Comparison of ENCODE assay signal across 1 cellular context in the genomic region with DNA sequence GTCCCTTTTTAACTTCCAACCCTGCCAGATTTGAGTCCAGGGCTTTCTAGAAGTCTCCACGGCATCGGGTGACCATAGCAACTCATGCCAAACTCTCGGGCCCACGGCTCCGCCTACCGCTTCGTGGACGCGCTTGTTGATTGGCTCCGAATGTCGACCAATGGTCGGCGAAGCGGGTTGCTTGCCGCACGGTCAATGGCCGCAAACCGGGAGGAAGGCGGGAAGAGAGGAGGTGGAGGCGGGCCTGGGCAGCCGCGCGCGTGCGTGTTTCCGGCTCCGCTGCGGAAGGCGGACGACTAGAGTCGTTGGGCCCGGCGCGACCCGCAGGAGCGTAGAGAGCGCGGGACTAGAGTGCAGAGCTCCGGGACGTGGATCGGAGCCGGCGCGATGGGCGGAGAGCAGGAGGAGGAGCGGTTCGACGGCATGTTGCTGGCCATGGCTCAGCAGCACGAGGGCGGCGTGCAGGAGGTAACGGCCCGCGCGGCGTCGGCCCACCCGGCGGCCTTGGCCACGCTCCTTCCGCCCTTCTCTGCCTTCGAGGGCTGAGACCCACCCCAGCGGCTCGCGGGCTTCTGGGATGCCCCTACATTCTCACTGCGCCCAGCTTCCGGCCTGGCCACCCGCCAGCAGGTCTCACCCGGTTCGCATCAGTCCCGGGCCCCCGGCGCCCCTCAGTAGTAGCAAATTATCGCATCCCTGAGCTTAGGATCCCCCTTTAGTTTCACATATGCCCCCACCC.
TF ChIP-seq lines count a peak whose summit lies in the region.

A gene (plus strand): TSS at position 282 of the 739 bp plus-strand sequence. CDS start 106 bp downstream, at position 388.

TF ChIP-seq in K562, 482 proteins besides CTCF, POLR2A, EP300 and RAD21 (continued from another document and continues in another):
- TF ChIP-seq, protein P1, sequence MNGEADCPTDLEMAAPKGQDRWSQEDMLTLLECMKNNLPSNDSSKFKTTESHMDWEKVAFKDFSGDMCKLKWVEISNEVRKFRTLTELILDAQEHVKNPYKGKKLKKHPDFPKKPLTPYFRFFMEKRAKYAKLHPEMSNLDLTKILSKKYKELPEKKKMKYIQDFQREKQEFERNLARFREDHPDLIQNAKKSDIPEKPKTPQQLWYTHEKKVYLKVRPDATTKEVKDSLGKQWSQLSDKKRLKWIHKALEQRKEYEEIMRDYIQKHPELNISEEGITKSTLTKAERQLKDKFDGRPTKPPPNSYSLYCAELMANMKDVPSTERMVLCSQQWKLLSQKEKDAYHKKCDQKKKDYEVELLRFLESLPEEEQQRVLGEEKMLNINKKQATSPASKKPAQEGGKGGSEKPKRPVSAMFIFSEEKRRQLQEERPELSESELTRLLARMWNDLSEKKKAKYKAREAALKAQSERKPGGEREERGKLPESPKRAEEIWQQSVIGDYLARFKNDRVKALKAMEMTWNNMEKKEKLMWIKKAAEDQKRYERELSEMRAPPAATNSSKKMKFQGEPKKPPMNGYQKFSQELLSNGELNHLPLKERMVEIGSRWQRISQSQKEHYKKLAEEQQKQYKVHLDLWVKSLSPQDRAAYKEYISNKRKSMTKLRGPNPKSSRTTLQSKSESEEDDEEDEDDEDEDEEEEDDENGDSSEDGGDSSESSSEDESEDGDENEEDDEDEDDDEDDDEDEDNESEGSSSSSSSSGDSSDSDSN (IDR thresholded peaks at IDR 0.05; ENCODE audit: borderline replicate concordance in 1 of 2, low read depth in 2 of 2, low read length in 2 of 2) = no peak
- TF ChIP-seq GTF2A2 (tag; IDR thresholded peaks at IDR 0.05) = no peak
- no peak for TF ChIP-seq ZNF197 (CRISPR knock-in tag; IDR thresholded peaks at IDR 0.05; ENCODE audit: low read depth)
- TF ChIP-seq TGIF2 (CRISPR knock-in tag; IDR thresholded peaks at IDR 0.05) = no peak
- no peak for TF ChIP-seq ZC3H4 (CRISPR knock-in tag; IDR thresholded peaks at IDR 0.05; ENCODE audit: borderline replicate concordance)
- TF ChIP-seq ZNF699 (CRISPR knock-in tag; IDR thresholded peaks at IDR 0.05; ENCODE audit: insufficient replicate concordance) = no peak
- no peak for TF ChIP-seq MTA1 (IDR thresholded peaks at IDR 0.05; ENCODE audit: borderline replicate concordance)
- peak; percentile 93 for TF ChIP-seq CBFB (CRISPR knock-in tag; IDR thresholded peaks at IDR 0.05)
- no peak for TF ChIP-seq ZNF586 (CRISPR knock-in tag; conservative IDR thresholded peaks at IDR 0.05)
- TF ChIP-seq FUS (optimal IDR thresholded peaks at IDR 0.05; ENCODE audit: low read depth, low read length) = no peak
- peak; percentile 42; the same call in 1 of the 2 replicates for TF ChIP-seq ZBTB7A (IDR thresholded peaks at IDR 0.05; ENCODE audit: borderline replicate concordance, control insufficient read depth, low read depth, low read length)
- TF ChIP-seq ATF7 (IDR thresholded peaks at IDR 0.05) = peak; percentile 78
- TF ChIP-seq, protein P2, sequence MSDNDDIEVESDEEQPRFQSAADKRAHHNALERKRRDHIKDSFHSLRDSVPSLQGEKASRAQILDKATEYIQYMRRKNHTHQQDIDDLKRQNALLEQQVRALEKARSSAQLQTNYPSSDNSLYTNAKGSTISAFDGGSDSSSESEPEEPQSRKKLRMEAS (CRISPR knock-in tag; IDR thresholded peaks at IDR 0.05) = peak; percentile 96
- no peak for TF ChIP-seq ZNF184 (CRISPR knock-in tag; IDR thresholded peaks at IDR 0.05)
- TF ChIP-seq, protein P3, sequence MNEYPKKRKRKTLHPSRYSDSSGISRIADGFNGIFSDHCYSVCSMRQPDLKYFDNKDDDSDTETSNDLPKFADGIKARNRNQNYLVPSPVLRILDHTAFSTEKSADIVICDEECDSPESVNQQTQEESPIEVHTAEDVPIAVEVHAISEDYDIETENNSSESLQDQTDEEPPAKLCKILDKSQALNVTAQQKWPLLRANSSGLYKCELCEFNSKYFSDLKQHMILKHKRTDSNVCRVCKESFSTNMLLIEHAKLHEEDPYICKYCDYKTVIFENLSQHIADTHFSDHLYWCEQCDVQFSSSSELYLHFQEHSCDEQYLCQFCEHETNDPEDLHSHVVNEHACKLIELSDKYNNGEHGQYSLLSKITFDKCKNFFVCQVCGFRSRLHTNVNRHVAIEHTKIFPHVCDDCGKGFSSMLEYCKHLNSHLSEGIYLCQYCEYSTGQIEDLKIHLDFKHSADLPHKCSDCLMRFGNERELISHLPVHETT (CRISPR knock-in tag; conservative IDR thresholded peaks at IDR 0.05 in 1 of 2, IDR thresholded peaks at IDR 0.05 in 1 of 2) = 0 out of 4 replicates have a peak, but pooled peaks of 1 of the 2 experiments have one; percentile 69
- TF ChIP-seq ZNF77 (CRISPR knock-in tag; IDR thresholded peaks at IDR 0.05) = no peak
- TF ChIP-seq ZNF764 (CRISPR knock-in tag; IDR thresholded peaks at IDR 0.05; ENCODE audit: low read depth) = no peak
- TF ChIP-seq GABPB2 (CRISPR knock-in tag; conservative IDR thresholded peaks at IDR 0.05) = no peak
- no peak for TF ChIP-seq CBX8 (IDR thresholded peaks at IDR 0.05; ENCODE audit: borderline replicate concordance, extremely low read depth, low read depth, low read length, poor library complexity, severe bottlenecking)
- TF ChIP-seq MBD2 (IDR thresholded peaks at IDR 0.05; ENCODE audit: borderline replicate concordance, low read depth) = peak; percentile 82
- TF ChIP-seq RBM34 (IDR thresholded peaks at IDR 0.05; ENCODE audit: borderline replicate concordance, insufficient read depth, low read length) = no peak
- TF ChIP-seq CBX1 (IDR thresholded peaks at IDR 0.05; ENCODE audit: low read depth) = peak; percentile 53; the same call in 1 of the 2 replicates
- no peak for TF ChIP-seq KAT8 (IDR thresholded peaks at IDR 0.05; ENCODE audit: low read depth)
- no peak for TF ChIP-seq MAFF (IDR thresholded peaks at IDR 0.05; ENCODE audit: low read length)
- TF ChIP-seq, protein P4, sequence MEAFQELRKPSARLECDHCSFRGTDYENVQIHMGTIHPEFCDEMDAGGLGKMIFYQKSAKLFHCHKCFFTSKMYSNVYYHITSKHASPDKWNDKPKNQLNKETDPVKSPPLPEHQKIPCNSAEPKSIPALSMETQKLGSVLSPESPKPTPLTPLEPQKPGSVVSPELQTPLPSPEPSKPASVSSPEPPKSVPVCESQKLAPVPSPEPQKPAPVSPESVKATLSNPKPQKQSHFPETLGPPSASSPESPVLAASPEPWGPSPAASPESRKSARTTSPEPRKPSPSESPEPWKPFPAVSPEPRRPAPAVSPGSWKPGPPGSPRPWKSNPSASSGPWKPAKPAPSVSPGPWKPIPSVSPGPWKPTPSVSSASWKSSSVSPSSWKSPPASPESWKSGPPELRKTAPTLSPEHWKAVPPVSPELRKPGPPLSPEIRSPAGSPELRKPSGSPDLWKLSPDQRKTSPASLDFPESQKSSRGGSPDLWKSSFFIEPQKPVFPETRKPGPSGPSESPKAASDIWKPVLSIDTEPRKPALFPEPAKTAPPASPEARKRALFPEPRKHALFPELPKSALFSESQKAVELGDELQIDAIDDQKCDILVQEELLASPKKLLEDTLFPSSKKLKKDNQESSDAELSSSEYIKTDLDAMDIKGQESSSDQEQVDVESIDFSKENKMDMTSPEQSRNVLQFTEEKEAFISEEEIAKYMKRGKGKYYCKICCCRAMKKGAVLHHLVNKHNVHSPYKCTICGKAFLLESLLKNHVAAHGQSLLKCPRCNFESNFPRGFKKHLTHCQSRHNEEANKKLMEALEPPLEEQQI (IDR thresholded peaks at IDR 0.05) = no peak
- no peak for TF ChIP-seq HNRNPUL1 (IDR thresholded peaks at IDR 0.05; ENCODE audit: low read length)
- TF ChIP-seq, protein P5, sequence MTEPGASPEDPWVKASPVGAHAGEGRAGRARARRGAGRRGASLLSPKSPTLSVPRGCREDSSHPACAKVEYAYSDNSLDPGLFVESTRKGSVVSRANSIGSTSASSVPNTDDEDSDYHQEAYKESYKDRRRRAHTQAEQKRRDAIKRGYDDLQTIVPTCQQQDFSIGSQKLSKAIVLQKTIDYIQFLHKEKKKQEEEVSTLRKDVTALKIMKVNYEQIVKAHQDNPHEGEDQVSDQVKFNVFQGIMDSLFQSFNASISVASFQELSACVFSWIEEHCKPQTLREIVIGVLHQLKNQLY (CRISPR knock-in tag; conservative IDR thresholded peaks at IDR 0.05) = no peak
- TF ChIP-seq, protein P6, sequence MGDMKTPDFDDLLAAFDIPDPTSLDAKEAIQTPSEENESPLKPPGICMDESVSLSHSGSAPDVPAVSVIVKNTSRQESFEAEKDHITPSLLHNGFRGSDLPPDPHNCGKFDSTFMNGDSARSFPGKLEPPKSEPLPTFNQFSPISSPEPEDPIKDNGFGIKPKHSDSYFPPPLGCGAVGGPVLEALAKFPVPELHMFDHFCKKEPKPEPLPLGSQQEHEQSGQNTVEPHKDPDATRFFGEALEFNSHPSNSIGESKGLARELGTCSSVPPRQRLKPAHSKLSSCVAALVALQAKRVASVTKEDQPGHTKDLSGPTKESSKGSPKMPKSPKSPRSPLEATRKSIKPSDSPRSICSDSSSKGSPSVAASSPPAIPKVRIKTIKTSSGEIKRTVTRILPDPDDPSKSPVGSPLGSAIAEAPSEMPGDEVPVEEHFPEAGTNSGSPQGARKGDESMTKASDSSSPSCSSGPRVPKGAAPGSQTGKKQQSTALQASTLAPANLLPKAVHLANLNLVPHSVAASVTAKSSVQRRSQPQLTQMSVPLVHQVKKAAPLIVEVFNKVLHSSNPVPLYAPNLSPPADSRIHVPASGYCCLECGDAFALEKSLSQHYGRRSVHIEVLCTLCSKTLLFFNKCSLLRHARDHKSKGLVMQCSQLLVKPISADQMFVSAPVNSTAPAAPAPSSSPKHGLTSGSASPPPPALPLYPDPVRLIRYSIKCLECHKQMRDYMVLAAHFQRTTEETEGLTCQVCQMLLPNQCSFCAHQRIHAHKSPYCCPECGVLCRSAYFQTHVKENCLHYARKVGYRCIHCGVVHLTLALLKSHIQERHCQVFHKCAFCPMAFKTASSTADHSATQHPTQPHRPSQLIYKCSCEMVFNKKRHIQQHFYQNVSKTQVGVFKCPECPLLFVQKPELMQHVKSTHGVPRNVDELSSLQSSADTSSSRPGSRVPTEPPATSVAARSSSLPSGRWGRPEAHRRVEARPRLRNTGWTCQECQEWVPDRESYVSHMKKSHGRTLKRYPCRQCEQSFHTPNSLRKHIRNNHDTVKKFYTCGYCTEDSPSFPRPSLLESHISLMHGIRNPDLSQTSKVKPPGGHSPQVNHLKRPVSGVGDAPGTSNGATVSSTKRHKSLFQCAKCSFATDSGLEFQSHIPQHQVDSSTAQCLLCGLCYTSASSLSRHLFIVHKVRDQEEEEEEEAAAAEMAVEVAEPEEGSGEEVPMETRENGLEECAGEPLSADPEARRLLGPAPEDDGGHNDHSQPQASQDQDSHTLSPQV (IDR thresholded peaks at IDR 0.05) = no peak; the same call in 1 of the 2 replicates
- TF ChIP-seq PHF20 (IDR thresholded peaks at IDR 0.05; ENCODE audit: partially characterized antibody) = peak; percentile 96
- TF ChIP-seq, protein P7, sequence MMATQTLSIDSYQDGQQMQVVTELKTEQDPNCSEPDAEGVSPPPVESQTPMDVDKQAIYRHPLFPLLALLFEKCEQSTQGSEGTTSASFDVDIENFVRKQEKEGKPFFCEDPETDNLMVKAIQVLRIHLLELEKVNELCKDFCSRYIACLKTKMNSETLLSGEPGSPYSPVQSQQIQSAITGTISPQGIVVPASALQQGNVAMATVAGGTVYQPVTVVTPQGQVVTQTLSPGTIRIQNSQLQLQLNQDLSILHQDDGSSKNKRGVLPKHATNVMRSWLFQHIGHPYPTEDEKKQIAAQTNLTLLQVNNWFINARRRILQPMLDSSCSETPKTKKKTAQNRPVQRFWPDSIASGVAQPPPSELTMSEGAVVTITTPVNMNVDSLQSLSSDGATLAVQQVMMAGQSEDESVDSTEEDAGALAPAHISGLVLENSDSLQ (IDR thresholded peaks at IDR 0.05) = peak; percentile 98
- TF ChIP-seq, protein P8, sequence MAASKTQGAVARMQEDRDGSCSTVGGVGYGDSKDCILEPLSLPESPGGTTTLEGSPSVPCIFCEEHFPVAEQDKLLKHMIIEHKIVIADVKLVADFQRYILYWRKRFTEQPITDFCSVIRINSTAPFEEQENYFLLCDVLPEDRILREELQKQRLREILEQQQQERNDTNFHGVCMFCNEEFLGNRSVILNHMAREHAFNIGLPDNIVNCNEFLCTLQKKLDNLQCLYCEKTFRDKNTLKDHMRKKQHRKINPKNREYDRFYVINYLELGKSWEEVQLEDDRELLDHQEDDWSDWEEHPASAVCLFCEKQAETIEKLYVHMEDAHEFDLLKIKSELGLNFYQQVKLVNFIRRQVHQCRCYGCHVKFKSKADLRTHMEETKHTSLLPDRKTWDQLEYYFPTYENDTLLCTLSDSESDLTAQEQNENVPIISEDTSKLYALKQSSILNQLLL (CRISPR knock-in tag; IDR thresholded peaks at IDR 0.05; ENCODE audit: borderline replicate concordance) = no peak
- TF ChIP-seq NCOA4 (IDR thresholded peaks at IDR 0.05; ENCODE audit: partially characterized antibody) = no peak
- TF ChIP-seq PHTF2 (CRISPR knock-in tag; IDR thresholded peaks at IDR 0.05) = no peak; the same call in 1 of the 2 replicates
- no peak for TF ChIP-seq KAT7 (CRISPR knock-in tag; IDR thresholded peaks at IDR 0.05; ENCODE audit: borderline replicate concordance)
- no peak for TF ChIP-seq ZNF23 (CRISPR knock-in tag; IDR thresholded peaks at IDR 0.05)
- TF ChIP-seq ZNF174 (CRISPR knock-in tag; IDR thresholded peaks at IDR 0.05) = no peak
- TF ChIP-seq, protein P9, sequence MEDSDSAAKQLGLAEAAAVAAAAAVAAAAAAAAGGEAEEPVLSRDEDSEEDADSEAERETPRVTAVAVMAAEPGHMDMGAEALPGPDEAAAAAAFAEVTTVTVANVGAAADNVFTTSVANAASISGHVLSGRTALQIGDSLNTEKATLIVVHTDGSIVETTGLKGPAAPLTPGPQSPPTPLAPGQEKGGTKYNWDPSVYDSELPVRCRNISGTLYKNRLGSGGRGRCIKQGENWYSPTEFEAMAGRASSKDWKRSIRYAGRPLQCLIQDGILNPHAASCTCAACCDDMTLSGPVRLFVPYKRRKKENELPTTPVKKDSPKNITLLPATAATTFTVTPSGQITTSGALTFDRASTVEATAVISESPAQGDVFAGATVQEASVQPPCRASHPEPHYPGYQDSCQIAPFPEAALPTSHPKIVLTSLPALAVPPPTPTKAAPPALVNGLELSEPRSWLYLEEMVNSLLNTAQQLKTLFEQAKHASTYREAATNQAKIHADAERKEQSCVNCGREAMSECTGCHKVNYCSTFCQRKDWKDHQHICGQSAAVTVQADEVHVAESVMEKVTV (CRISPR knock-in tag; IDR thresholded peaks at IDR 0.05) = no peak
- no peak for TF ChIP-seq ZNF217 (CRISPR knock-in tag; IDR thresholded peaks at IDR 0.05)
- TF ChIP-seq SIN3A (IDR thresholded peaks at IDR 0.05; ENCODE audit: borderline replicate concordance in 2 of 2, control insufficient read depth in 1 of 2, low read depth in 2 of 2, low read length in 2 of 2) = peak; percentile 13 to 76; a peak in 2 of 4 replicates
- TF ChIP-seq, protein P10, sequence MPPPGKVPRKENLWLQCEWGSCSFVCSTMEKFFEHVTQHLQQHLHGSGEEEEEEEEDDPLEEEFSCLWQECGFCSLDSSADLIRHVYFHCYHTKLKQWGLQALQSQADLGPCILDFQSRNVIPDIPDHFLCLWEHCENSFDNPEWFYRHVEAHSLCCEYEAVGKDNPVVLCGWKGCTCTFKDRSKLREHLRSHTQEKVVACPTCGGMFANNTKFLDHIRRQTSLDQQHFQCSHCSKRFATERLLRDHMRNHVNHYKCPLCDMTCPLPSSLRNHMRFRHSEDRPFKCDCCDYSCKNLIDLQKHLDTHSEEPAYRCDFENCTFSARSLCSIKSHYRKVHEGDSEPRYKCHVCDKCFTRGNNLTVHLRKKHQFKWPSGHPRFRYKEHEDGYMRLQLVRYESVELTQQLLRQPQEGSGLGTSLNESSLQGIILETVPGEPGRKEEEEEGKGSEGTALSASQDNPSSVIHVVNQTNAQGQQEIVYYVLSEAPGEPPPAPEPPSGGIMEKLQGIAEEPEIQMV (tag; conservative IDR thresholded peaks at IDR 0.05; ENCODE audit: low read depth) = no peak
